ENCODE assay signal across 8 cellular contexts in the genomic region with DNA sequence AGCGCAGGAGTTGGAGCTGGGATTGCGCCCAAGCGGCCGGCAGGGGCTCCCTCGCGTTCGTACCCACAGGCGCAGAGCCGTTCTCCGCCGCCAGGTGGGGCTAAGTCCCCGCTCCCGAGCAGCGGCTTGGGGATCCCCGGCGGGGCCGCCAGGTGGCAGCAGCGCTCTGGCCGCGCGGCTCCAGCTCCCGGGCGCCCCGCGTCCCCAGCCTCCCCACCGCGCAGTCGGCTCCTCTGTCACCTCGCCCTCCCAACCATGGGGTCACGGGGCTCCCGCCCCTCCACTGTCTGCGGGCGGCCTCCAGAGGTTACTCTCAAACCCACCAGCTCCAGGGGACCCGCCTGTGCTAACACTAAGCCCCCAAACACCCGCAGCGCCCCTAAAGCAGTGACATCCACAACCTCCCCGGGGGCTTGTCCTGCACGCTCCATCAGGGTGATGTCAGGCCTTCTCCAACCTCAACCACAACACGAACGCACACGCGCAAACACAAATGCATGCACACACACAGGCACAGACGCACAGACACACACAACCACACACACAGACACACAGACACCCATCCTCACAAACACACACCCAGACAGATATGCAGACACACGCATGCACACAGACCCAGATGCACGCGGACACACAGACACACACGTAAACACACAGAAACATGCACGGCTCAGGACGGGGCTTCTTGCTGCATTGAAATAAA. TPM values are rescaled to one million over a fixed set of nuclear protein-coding genes. Genes with fewer than 3 reads are reported as not detected.
A peak's percentile ranks its signal among the peaks of the same experiment; 100 is the strongest.
DNase-seq lines count a peak whose midpoint lies in the region; ATAC-seq, FAIRE-seq and TF ChIP-seq lines count a peak whose summit lies in the region.

No MANE protein-coding gene starts in this region.

- peaks cover 16% of the 10 kb centered on the region for H3K4me1 Mint-ChIP-seq in astrocyte (ENCODE audit: low read depth, unreplicated experiment)

- WGBS in small intestine, 3 donors, result 17 to 26% (median 17%) methylated on average over 33 to 49 of the region's 49 CpGs

- H3K27ac ChIP-seq in astrocyte (ENCODE audit: low read depth, low read length), result no peak overlapping the region
- no peak overlapping the region for H3K27ac ChIP-seq in small intestine (ENCODE audit: low read depth in 1 of 2, low read length in 1 of 2)

- no peak overlapping the region for H3K27ac Mint-ChIP-seq in astrocyte (ENCODE audit: unreplicated experiment)

- CTCF ChIA-PET in GM10248 (lab: Yijun Ruan, JAX), result interaction anchor here (0.6 to 4.3 kb wide), 72 partner anchors 9 to 1438 kb away, joined by 3 to 57 read pairs (median 4); a partner anchor contains a TSS

- H3K9ac ChIP-seq in astrocyte (ENCODE audit: low read length), result no peak overlapping the region

- H3K4me3 ChIP-seq in astrocyte (ENCODE audit: insufficient read depth, low read depth, low read length), result no peak overlapping the region
- H3K4me3 ChIP-seq in small intestine (ENCODE audit: low read depth in 1 of 2, low read length in 2 of 2), result no peak overlapping the region

- H3K27me3 ChIP-seq in astrocyte (ENCODE audit: insufficient read depth, low read length), result peaks cover 6% of the 10 kb centered on the region
- peaks cover 0 to 3% of the 10 kb centered on the region in 2 donors for H3K27me3 ChIP-seq in small intestine (ENCODE audit: control insufficient read depth in 2 of 2, insufficient read depth in 2 of 2, low read length in 2 of 2)

- peak; percentile 100 for TF ChIP-seq CTCF in GM10248 (IDR thresholded peaks at IDR 0.05; ENCODE audit: control extremely low read depth, extremely low read depth, low read depth, missing control alignments)
- TF ChIP-seq CTCF in astrocyte (IDR thresholded peaks at IDR 0.05; ENCODE audit: insufficient read depth, low read depth, low read length), result peak; percentile 88

- peaks cover 46% of the 10 kb centered on the region for H3K27me3 Mint-ChIP-seq in astrocyte (ENCODE audit: low read depth, unreplicated experiment)

- DNase-seq in GM10248 (ENCODE audit: extremely low spot score) (peak; percentile 95), NCI-H128 (lab: John Stamatoyannopoulos, UW; ENCODE audit: unreplicated experiment) (peak; percentile 54), T1000 (lab: John Stamatoyannopoulos, UW) (peak; percentile 47), astrocyte (ENCODE audit: low read depth) (no peak), hippocampal formation (lab: John Stamatoyannopoulos, UW) (peak; percentile 58 to 70), small intestine (peak; percentile 69)

- peaks cover 2% of the 10 kb centered on the region for H3K9me3 Mint-ChIP-seq in astrocyte (ENCODE audit: unreplicated experiment)

- H3K79me2 ChIP-seq in astrocyte (ENCODE audit: insufficient read depth, low read length), result no peaks in the 10 kb centered on the region

- POLR2A ChIA-PET in GM10248 (lab: Yijun Ruan, JAX), result no interaction called here

- H3K9me3 ChIP-seq in astrocyte (ENCODE audit: insufficient read depth, low read depth, low read length), result no peaks in the 10 kb centered on the region
- no peaks in the 10 kb centered on the region for H3K9me3 ChIP-seq in small intestine (ENCODE audit: control insufficient read depth, low read depth)

- no peaks in the 10 kb centered on the region for H4K20me1 ChIP-seq in astrocyte (ENCODE audit: insufficient read depth, low read length)

- H3K4me1 ChIP-seq in astrocyte (ENCODE audit: insufficient read depth, low read length) (peaks cover 22% of the 10 kb centered on the region), small intestine (ENCODE audit: control insufficient read depth in 2 of 2, insufficient read depth in 1 of 2, low read depth in 1 of 2, low read length in 1 of 2) (no peaks in the 10 kb centered on the region)

- ATAC-seq in HG02610 (IDR thresholded peaks at IDR 0.05; ENCODE audit: unreplicated experiment), result peak; percentile 67
- no peak for ATAC-seq in GM19455 (IDR thresholded peaks at IDR 0.05; ENCODE audit: unreplicated experiment)

- H3K36me3 Mint-ChIP-seq in astrocyte (ENCODE audit: low read depth, unreplicated experiment), result no peaks in the 10 kb centered on the region

- peak overlapping the region; percentile 28 for H2AFZ ChIP-seq in astrocyte (ENCODE audit: low read depth, low read length)

- H3K36me3 ChIP-seq in astrocyte (ENCODE audit: insufficient read depth, low read length) (no peaks in the 10 kb centered on the region), small intestine (ENCODE audit: control insufficient read depth in 2 of 2, insufficient read depth in 2 of 2, low read length in 2 of 2) (no peaks in the 10 kb centered on the region)

- H3K4me3 Mint-ChIP-seq in astrocyte (ENCODE audit: unreplicated experiment), result peak overlapping the region; percentile 4

- FAIRE-seq in astrocyte (lab: Jason Lieb, UNC), result no peak
- FAIRE-seq in small intestine (lab: Jason Lieb, UNC), result no peak

- H3K4me2 ChIP-seq in astrocyte (ENCODE audit: low read length), result peak overlapping the region; percentile 74

RNA-seq across cellular contexts. Expression of a gene that starts 18.4 kb away (rescaled TPM):
- total RNA-seq in astrocyte, result 42.3 and 43.3 TPM in 2 replicates
- polyA plus RNA-seq in small intestine, result 10 to 100 TPM in 1 of 3 donors, 1 to 10 TPM in 1, under 1 TPM in 1; 0.67 to 15.4 (median 1.4) TPM
